ENCODE assay signal across 7 cellular contexts in genomic region chr14:81236849-81237248, GRCh38. TPM values are rescaled to one million over a fixed set of nuclear protein-coding genes. Genes with fewer than 3 reads are reported as not detected.
A peak's percentile ranks its signal among the peaks of the same experiment; 100 is the strongest.
DNase-seq lines count a peak whose midpoint lies in the region; ATAC-seq, FAIRE-seq and TF ChIP-seq lines count a peak whose summit lies in the region.
"Not testable (repeated sequence)": the region's sequence is repeated elsewhere in the genome, so short reads cannot be mapped to it uniquely, and the experiment has no call there.

No MANE protein-coding gene starts in this region.

- not testable (repeated sequence) for H3K9ac ChIP-seq in K562 (ENCODE audit: insufficient read depth in 1 of 2, low read depth in 2 of 2, low read length in 2 of 2); HepG2 (ENCODE audit: insufficient read depth, low read depth, low read length)

- peaks cover 23% of the 10 kb centered on the region for H3K9me3 Mint-ChIP-seq in WTC11

- BruUV-seq in K562 (replicated peaks; lab: Mats Ljungman, UMichigan); HepG2 (replicated peaks; lab: Mats Ljungman, UMichigan): not testable (repeated sequence)

- TF ChIP-seq POLR2A in K562 (conservative IDR thresholded peaks at IDR 0.05); erythroblast (IDR thresholded peaks at IDR 0.05; ENCODE audit: low read length); HepG2 (IDR thresholded peaks at IDR 0.05; ENCODE audit: insufficient read depth in 1 of 2, low read depth in 2 of 2, low read length in 2 of 2); testis (IDR thresholded peaks at IDR 0.05): not testable (repeated sequence)

- TF ChIP-seq EP300 in K562 (IDR thresholded peaks at IDR 0.05; ENCODE audit: low read length); HepG2 (IDR thresholded peaks at IDR 0.05; ENCODE audit: low read depth in 2 of 2, low read length in 2 of 2); HepG2 (CRISPR knock-in tag; IDR thresholded peaks at IDR 0.05; ENCODE audit: borderline replicate concordance): not testable (repeated sequence)

- not testable (repeated sequence) for H3K4me2 ChIP-seq in K562 (ENCODE audit: insufficient read depth, low read length); HepG2 (ENCODE audit: low read depth, low read length)

- not testable (repeated sequence) for H4K20me1 ChIP-seq in K562 (replicated peaks; ENCODE audit: control insufficient read depth, insufficient read depth, low read length); HepG2 (ENCODE audit: insufficient read depth, low read length)

- not testable (repeated sequence) for H3K9me3 ChIP-seq in K562 (replicated peaks; ENCODE audit: control insufficient read depth, insufficient read depth, low read depth, low read length); HepG2 (ENCODE audit: low read length); testis

- in situ Hi-C loops in K562 (cut with MboI); HepG2 (cut with HindIII; ENCODE audit: extremely low pct_ligation_motif_present, low pct_unique_long_range_greater_than_20kb): not testable (repeated sequence)

- H3K36me3 ChIP-seq in K562 (ENCODE audit: control insufficient read depth, insufficient read depth, low read length); HepG2 (replicated peaks in 1 of 2; ENCODE audit: control insufficient read depth in 1 of 2, insufficient read depth in 2 of 2, low read length in 2 of 2); testis (ENCODE audit: low read depth, missing control alignments): not testable (repeated sequence)

- 50% methylated on average over 2 of the region's 2 CpGs for WGBS in K562 (ENCODE audit: insufficient coverage, low coverage, missing lambda C conversion rate)
- WGBS in HepG2 (ENCODE audit: low lambda C conversion rate), result 11% methylated on average over 2 of the region's 2 CpGs
- 59 to 79% methylated on average over 2 of the region's 2 CpGs for WGBS in testis, 2 donors

- H3K4me3 Mint-ChIP-seq in WTC11, result not testable (repeated sequence)

- POLR2A ChIA-PET in WTC11 (lab: Charles Lee) (interaction anchor here (1.1 kb wide), 1 partner anchor 16 kb away, joined by 4 read pairs; the partner anchor contains the start of gene GTF2A1), K562 (lab: Yijun Ruan, JAX) (interaction anchor here (2.1 kb wide), 1 partner anchor 16 kb away, joined by 9 read pairs; the partner anchor contains the start of gene GTF2A1), HepG2 (lab: Yijun Ruan, JAX) (interaction anchor here (1.0 to 1.3 kb wide), 2 partner anchors 16 to 18 kb away, joined by 4 to 5 read pairs; partner anchors contain the start of gene GTF2A1)

- TF ChIP-seq CTCF in WTC11 (IDR thresholded peaks at IDR 0.05); K562 (IDR thresholded peaks at IDR 0.05 in 2 of 3, conservative IDR thresholded peaks at IDR 0.05 in 1 of 3; ENCODE audit: insufficient read depth in 2 of 3, low read depth in 1 of 3, low read length in 3 of 3); HepG2 (CRISPR knock-in tag; IDR thresholded peaks at IDR 0.05); testis (IDR thresholded peaks at IDR 0.05): not testable (repeated sequence)

- not testable (repeated sequence) for H3K27me3 Mint-ChIP-seq in WTC11 (ENCODE audit: low read depth)

- intact Hi-C loops in K562 (cut with micrococcal nuclease); HepG2 (cut with micrococcal nuclease; ENCODE audit: unreplicated experiment); testis (cut with DNase I; ENCODE audit: low total_unique reads): not testable (repeated sequence)

- CTCF ChIA-PET in WTC11 (lab: Charles Lee); K562 (lab: Yijun Ruan, JAX; ENCODE audit: low intra/inter-chr PET ratio); HepG2 (lab: Yijun Ruan, JAX; ENCODE audit: low intra/inter-chr PET ratio, low total read pairs): not testable (repeated sequence)

- not testable (repeated sequence) for H3K4me1 ChIP-seq in K562 (replicated peaks in 1 of 2; ENCODE audit: control insufficient read depth in 2 of 2, insufficient read depth in 2 of 2, low read length in 2 of 2); testis
- H3K4me1 ChIP-seq in HepG2 (ENCODE audit: insufficient read depth, low read length), result peaks cover 13% of the 10 kb centered on the region

- FAIRE-seq in K562 (lab: Jason Lieb, UNC); HepG2 (lab: Jason Lieb, UNC): not testable (repeated sequence)

- not testable (repeated sequence) for H3K27ac ChIP-seq in K562 (ENCODE audit: extremely low read depth, low read depth, low read length); HepG2 (ENCODE audit: extremely low read length, insufficient read depth, low read length); testis

- ATAC-seq in WTC11, K562, HepG2: not testable (repeated sequence)

- not testable (repeated sequence) for H3K27me3 ChIP-seq in K562 (ENCODE audit: control insufficient read depth in 2 of 2, insufficient read depth in 2 of 2, low read length in 2 of 2); HepG2 (ENCODE audit: control insufficient read depth in 1 of 2, insufficient read depth in 2 of 2, low read length in 2 of 2); testis

- not testable (repeated sequence) for H3K27ac Mint-ChIP-seq in WTC11

- H3K36me3 Mint-ChIP-seq in WTC11, result not testable (repeated sequence)

- not testable (repeated sequence) for H2AFZ ChIP-seq in K562 (ENCODE audit: low read depth, low read length); HepG2 (ENCODE audit: low read length)

- not testable (repeated sequence) for H3K4me1 Mint-ChIP-seq in WTC11

- DNase-seq in NAMALWA (ENCODE audit: low spot score) (peak; percentile 21), OCI-M1 (lab: John Stamatoyannopoulos, UW) (peak; percentile 17), erythroblast (lab: John Stamatoyannopoulos, UW) (peak; percentile 23 to 47), testis (peak; percentile 42)
- not testable (repeated sequence) for DNase-seq in WTC11 (ENCODE audit: low spot score); K562 (ENCODE audit: extremely low read depth in 1 of 4, low spot score in 3 of 4); HepG2 (ENCODE audit: low spot score)

- H3K4me3 ChIP-seq in K562; HepG2 (replicated peaks in 1 of 3; ENCODE audit: insufficient read depth in 1 of 3, low read depth in 2 of 3, low read length in 3 of 3); testis: not testable (repeated sequence)

- TF ChIP-seq RAD21 in K562 (CRISPR knock-in tag; conservative IDR thresholded peaks at IDR 0.05 in 1 of 2, IDR thresholded peaks at IDR 0.05 in 1 of 2); HepG2 (CRISPR knock-in tag; IDR thresholded peaks at IDR 0.05): not testable (repeated sequence)

- not testable (repeated sequence) for H3K79me2 ChIP-seq in K562 (ENCODE audit: control insufficient read depth, insufficient read depth, low read length); HepG2 (ENCODE audit: insufficient read depth, low read length)

- H3K9me1 ChIP-seq in K562 (ENCODE audit: control insufficient read depth, insufficient read depth, low read length), result not testable (repeated sequence)

RNA-seq across cellular contexts. Expression of gene GTF2A1, which starts 16.1 kb away (rescaled TPM):
- 44.3 to 49.0 TPM (median 45.2 TPM) in 3 replicates for total RNA-seq in WTC11 (2021)
- total RNA-seq in K562 (2011; cell fraction: chromatin; rRNA removed; ENCODE audit: low replicate concordance), result 13.8 and 20.8 TPM in 2 replicates
- total RNA-seq in K562 (2011; cell fraction: nucleolus; rRNA removed), result 3.3 and 5.3 TPM in 2 replicates
- total RNA-seq in K562 (2011; cell fraction: nucleoplasm; rRNA removed), result 8.1 and 12.6 TPM in 2 replicates
- total RNA-seq in K562 (2014; rRNA removed), result 14.4 and 14.7 TPM in 2 replicates
- total RNA-seq in K562 (2014; rRNA removed; fragmentation: Illumina TruSeq; extraction: Trizol), result 18.5 and 21.2 TPM in 2 replicates
- 16.4 and 18.0 TPM in 2 replicates for total RNA-seq in K562 (2015; rRNA removed; fragmentation: Illumina TruSeq; extraction: Trizol)
- total RNA-seq in K562 (2021), result 20.9 and 22.8 TPM in 2 replicates
- polyA plus RNA-seq in K562 (2011; rRNA removed), result 21.9 and 23.6 TPM in 2 replicates
- 15.7 and 21.9 TPM in 2 replicates for polyA plus RNA-seq in K562 (2011; cell fraction: cytosol; rRNA removed)
- polyA plus RNA-seq in K562 (2011; cell fraction: nucleus; rRNA removed), result 12.3 and 14.5 TPM in 2 replicates
- 8.3 and 10.1 TPM in 2 replicates for polyA plus RNA-seq in K562 (2012)
- 13.0 and 14.6 TPM in 2 replicates for polyA plus RNA-seq in K562 (2014; fragmentation: Illumina TruSeq; extraction: Trizol)
- polyA plus RNA-seq in K562 (2014; fragmentation: Nextera tagmentation; extraction: Ambion mirVana), result 1 to 10 TPM; 3.4 to 5.2 TPM
- polyA plus RNA-seq in K562 (2014; rRNA removed), result 12.9 and 15.5 TPM in 2 replicates
- 44.1 and 54.7 TPM in 2 replicates for polyA minus RNA-seq in K562 (2011; rRNA and poly(A)+ RNA removed)
- 18.2 and 35.0 TPM in 2 replicates for polyA minus RNA-seq in K562 (2011; cell fraction: cytosol; rRNA and poly(A)+ RNA removed)
- 4.4 and 8.8 TPM in 2 replicates for polyA minus RNA-seq in K562 (2011; cell fraction: nucleus; rRNA and poly(A)+ RNA removed)
- total RNA-seq in HepG2 (2016; rRNA removed; fragmentation: Illumina TruSeq; extraction: Trizol), result 17.5 and 30.1 TPM in 2 replicates
- total RNA-seq in HepG2 (2016; cell fraction: cytosol; rRNA removed; fragmentation: Illumina TruSeq; extraction: Trizol; ENCODE audit: low read depth), result 2.8 and 4.5 TPM in 2 replicates
- total RNA-seq in HepG2 (2016; cell fraction: insoluble cytoplasmic fraction; rRNA removed; fragmentation: Illumina TruSeq; extraction: Trizol), result 17.5 and 28.0 TPM in 2 replicates
- 4.8 and 6.0 TPM in 2 replicates for total RNA-seq in HepG2 (2016; cell fraction: membrane; rRNA removed; fragmentation: Illumina TruSeq; extraction: Trizol)
- 11.5 and 16.8 TPM in 2 replicates for total RNA-seq in HepG2 (2016; cell fraction: nucleus; rRNA removed; fragmentation: Illumina TruSeq; extraction: Trizol)
- 14.9 and 18.5 TPM in 2 replicates for polyA plus RNA-seq in HepG2 (2011; rRNA removed)
- 8.4 and 8.7 TPM in 2 replicates for polyA plus RNA-seq in HepG2 (2011; cell fraction: cytosol; rRNA removed)
- 6.8 and 7.7 TPM in 2 replicates for polyA plus RNA-seq in HepG2 (2011; cell fraction: nucleus; rRNA removed)
- 6.4 and 11.0 TPM in 2 replicates for polyA plus RNA-seq in HepG2 (2012)
- 0.42 and 0.45 TPM in 2 replicates for polyA plus RNA-seq in HepG2 (2016; cell fraction: cytosol; fragmentation: Illumina TruSeq; extraction: Trizol; ENCODE audit: low read depth)
- polyA plus RNA-seq in HepG2 (2016; cell fraction: insoluble cytoplasmic fraction; fragmentation: Illumina TruSeq; extraction: Trizol; ENCODE audit: low read depth), result 18.4 and 18.8 TPM in 2 replicates
- 2.0 TPM in 2 replicates for polyA plus RNA-seq in HepG2 (2016; cell fraction: membrane; fragmentation: Illumina TruSeq; extraction: Trizol; ENCODE audit: low read depth)
- 11.5 and 12.3 TPM in 2 replicates for polyA plus RNA-seq in HepG2 (2016; cell fraction: nucleus; fragmentation: Illumina TruSeq; extraction: Trizol; ENCODE audit: insufficient read depth, low read depth)
- 38.1 and 59.7 TPM in 2 replicates for polyA minus RNA-seq in HepG2 (2011; rRNA and poly(A)+ RNA removed; ENCODE audit: low replicate concordance)
- 19.6 and 19.7 TPM in 2 replicates for polyA minus RNA-seq in HepG2 (2011; cell fraction: cytosol; rRNA and poly(A)+ RNA removed)
- 12.9 and 16.3 TPM in 2 replicates for polyA minus RNA-seq in HepG2 (2011; cell fraction: nucleus; rRNA and poly(A)+ RNA removed)
- total RNA-seq in testis, result 10 to 100 TPM; 52.9 to 66.0 TPM
- 50.2 TPM for polyA plus RNA-seq in testis (ENCODE audit: insufficient read depth, low read depth, low replicate concordance)
